ENCODE assay signal across 8 cellular contexts in genomic region chr22:35430897-35431322, GRCh38. TPM values are rescaled to one million over a fixed set of nuclear protein-coding genes. Genes with fewer than 3 reads are reported as not detected.
DNase-seq lines count a peak whose midpoint lies in the region; ATAC-seq and TF ChIP-seq lines count a peak whose summit lies in the region.

No MANE protein-coding gene starts in this region.

- peaks cover 54% of the 10 kb centered on the region for H3K36me3 Mint-ChIP-seq in Caco-2 (ENCODE audit: insufficient read depth, unreplicated experiment)
- H3K36me3 Mint-ChIP-seq in activated naive CD8-positive, alpha-beta T cell treated with anti-CD3 and anti-CD28 coated beads, Interleukin-2, amount 50 U/mL, for 24 hours (ENCODE audit: low read depth), result peaks cover 50% of the 10 kb centered on the region

- POLR2A ChIA-PET in Caco-2 (lab: Charles Lee), result no interaction called here

- TF ChIP-seq EP300 in Ishikawa (IDR thresholded peaks at IDR 0.05; ENCODE audit: borderline replicate concordance), result no peak

- CTCF ChIA-PET in Caco-2 (lab: Charles Lee), result interaction anchor here (0.6 to 1.6 kb wide), 8 partner anchors 11 to 407 kb away, joined by 3 to 14 read pairs (median 4); no protein-coding TSS in a partner anchor

- H3K4me1 ChIP-seq in Caco-2 (no peaks in the 10 kb centered on the region), tibial artery (peaks cover 0 to 6% (median 2%) of the 10 kb centered on the region in 4 donors)

- H3K4me3 Mint-ChIP-seq in Caco-2 (ENCODE audit: unreplicated experiment), result no peak overlapping the region
- no peak overlapping the region for H3K4me3 Mint-ChIP-seq in activated naive CD8-positive, alpha-beta T cell treated with anti-CD3 and anti-CD28 coated beads, Interleukin-2, amount 50 U/mL, for 24 hours

- H3K4me3 ChIP-seq in Caco-2 (ENCODE audit: low read depth, low read length) (no peak overlapping the region), tibial artery (no peak overlapping the region)

- H3K4me1 Mint-ChIP-seq in Caco-2 (ENCODE audit: low read depth, unreplicated experiment), result no peaks in the 10 kb centered on the region
- no peaks in the 10 kb centered on the region for H3K4me1 Mint-ChIP-seq in activated naive CD8-positive, alpha-beta T cell treated with anti-CD3 and anti-CD28 coated beads, Interleukin-2, amount 50 U/mL, for 24 hours

- H3K36me3 ChIP-seq in Caco-2 (ENCODE audit: control insufficient read depth, insufficient read depth, low read length), result peaks cover 3% of the 10 kb centered on the region
- peaks cover 9 to 23% (median 10%) of the 10 kb centered on the region in 3 donors for H3K36me3 ChIP-seq in tibial artery

- BruUV-seq in Caco-2 (replicated peaks; lab: Mats Ljungman, UMichigan), result no TSS peak

- peak; percentile 50 for ATAC-seq in activated naive CD8-positive, alpha-beta T cell treated with anti-CD3 and anti-CD28 coated beads, Interleukin-2, amount 50 U/mL, for 24 hours
- ATAC-seq in Right ventricle myocardium superior (ENCODE audit: poor library complexity) (peak; percentile 98), HG02938 (IDR thresholded peaks at IDR 0.05; ENCODE audit: unreplicated experiment) (no peak)

- no peak overlapping the region for H3K27ac Mint-ChIP-seq in Caco-2 (ENCODE audit: unreplicated experiment)
- H3K27ac Mint-ChIP-seq in activated naive CD8-positive, alpha-beta T cell treated with anti-CD3 and anti-CD28 coated beads, Interleukin-2, amount 50 U/mL, for 24 hours, result no peak overlapping the region

- H3K9me3 ChIP-seq in Caco-2 (no peaks in the 10 kb centered on the region), tibial artery (peaks cover 0 to 12% (median 8%) of the 10 kb centered on the region in 3 donors)

- no peaks in the 10 kb centered on the region for H3K27me3 Mint-ChIP-seq in Caco-2 (ENCODE audit: insufficient read depth, unreplicated experiment)
- no peaks in the 10 kb centered on the region for H3K27me3 Mint-ChIP-seq in activated naive CD8-positive, alpha-beta T cell treated with anti-CD3 and anti-CD28 coated beads, Interleukin-2, amount 50 U/mL, for 24 hours

- intact Hi-C loops in Caco-2 (cut with micrococcal nuclease; ENCODE audit: unreplicated experiment) (loop anchor here (1.0 to 5.0 kb wide), 2 partner anchors 79 to 152 kb away; no protein-coding TSS in a partner anchor), Right ventricle myocardium superior (cut with DNase I) (loop anchor here (2.0 to 5.0 kb wide), 3 partner anchors 154 to 491 kb away; no protein-coding TSS in a partner anchor), posterior cingulate gyrus (cut with DNase I) (loop anchor here (1.0 to 5.0 kb wide), 4 partner anchors 79 to 192 kb away; no protein-coding TSS in a partner anchor), tibial artery (cut with DNase I; ENCODE audit: low total_unique reads) (loop anchor here (2.0 to 5.0 kb wide), 3 partner anchors 152 to 691 kb away; no protein-coding TSS in a partner anchor)

- no peaks in the 10 kb centered on the region for H3K27me3 ChIP-seq in Caco-2 (replicated peaks; ENCODE audit: control insufficient read depth, insufficient read depth, low read length)
- H3K27me3 ChIP-seq in tibial artery, result no peaks in the 10 kb centered on the region

- no peak overlapping the region for H3K27ac ChIP-seq in tibial artery

- no peaks in the 10 kb centered on the region for H3K9me3 Mint-ChIP-seq in Caco-2 (ENCODE audit: unreplicated experiment)
- no peaks in the 10 kb centered on the region for H3K9me3 Mint-ChIP-seq in activated naive CD8-positive, alpha-beta T cell treated with anti-CD3 and anti-CD28 coated beads, Interleukin-2, amount 50 U/mL, for 24 hours

- peak; percentile 73 to 91 for DNase-seq in Caco-2
- DNase-seq in SKM-1 treated with dmso at 0.1 percent for 144 hours (lab: John Stamatoyannopoulos, UW; ENCODE audit: unreplicated experiment), result peak; percentile 55
- DNase-seq in activated naive CD8-positive, alpha-beta T cell treated with anti-CD3 and anti-CD28 coated beads, Interleukin-2, amount 50 U/mL, for 24 hours, result peak; percentile 76
- DNase-seq in Right ventricle myocardium superior, result peak; percentile 91
- DNase-seq in posterior cingulate gyrus, result peak; percentile 72 to 98 (median 88)
- DNase-seq in tibial artery, result peak; percentile 80 to 91

- TF ChIP-seq CTCF in Caco-2 (IDR thresholded peaks at IDR 0.05; ENCODE audit: insufficient read depth in 1 of 2, low read depth in 1 of 2, low read length in 1 of 2, severe bottlenecking in 1 of 2, unreplicated experiment in 1 of 2), result peak; percentile 86 to 91
- TF ChIP-seq CTCF in tibial artery (IDR thresholded peaks at IDR 0.05), result peak; percentile 98 to 99

- peak; percentile 92 for TF ChIP-seq RAD21 in Ishikawa (IDR thresholded peaks at IDR 0.05; ENCODE audit: low read depth)

TF ChIP-seq in Ishikawa, 13 proteins besides CTCF, POLR2A, EP300 and RAD21:
- no peak for TF ChIP-seq USF1 (IDR thresholded peaks at IDR 0.05)
- TF ChIP-seq, protein P1, sequence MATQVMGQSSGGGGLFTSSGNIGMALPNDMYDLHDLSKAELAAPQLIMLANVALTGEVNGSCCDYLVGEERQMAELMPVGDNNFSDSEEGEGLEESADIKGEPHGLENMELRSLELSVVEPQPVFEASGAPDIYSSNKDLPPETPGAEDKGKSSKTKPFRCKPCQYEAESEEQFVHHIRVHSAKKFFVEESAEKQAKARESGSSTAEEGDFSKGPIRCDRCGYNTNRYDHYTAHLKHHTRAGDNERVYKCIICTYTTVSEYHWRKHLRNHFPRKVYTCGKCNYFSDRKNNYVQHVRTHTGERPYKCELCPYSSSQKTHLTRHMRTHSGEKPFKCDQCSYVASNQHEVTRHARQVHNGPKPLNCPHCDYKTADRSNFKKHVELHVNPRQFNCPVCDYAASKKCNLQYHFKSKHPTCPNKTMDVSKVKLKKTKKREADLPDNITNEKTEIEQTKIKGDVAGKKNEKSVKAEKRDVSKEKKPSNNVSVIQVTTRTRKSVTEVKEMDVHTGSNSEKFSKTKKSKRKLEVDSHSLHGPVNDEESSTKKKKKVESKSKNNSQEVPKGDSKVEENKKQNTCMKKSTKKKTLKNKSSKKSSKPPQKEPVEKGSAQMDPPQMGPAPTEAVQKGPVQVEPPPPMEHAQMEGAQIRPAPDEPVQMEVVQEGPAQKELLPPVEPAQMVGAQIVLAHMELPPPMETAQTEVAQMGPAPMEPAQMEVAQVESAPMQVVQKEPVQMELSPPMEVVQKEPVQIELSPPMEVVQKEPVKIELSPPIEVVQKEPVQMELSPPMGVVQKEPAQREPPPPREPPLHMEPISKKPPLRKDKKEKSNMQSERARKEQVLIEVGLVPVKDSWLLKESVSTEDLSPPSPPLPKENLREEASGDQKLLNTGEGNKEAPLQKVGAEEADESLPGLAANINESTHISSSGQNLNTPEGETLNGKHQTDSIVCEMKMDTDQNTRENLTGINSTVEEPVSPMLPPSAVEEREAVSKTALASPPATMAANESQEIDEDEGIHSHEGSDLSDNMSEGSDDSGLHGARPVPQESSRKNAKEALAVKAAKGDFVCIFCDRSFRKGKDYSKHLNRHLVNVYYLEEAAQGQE (IDR thresholded peaks at IDR 0.05; ENCODE audit: low read depth), result no peak
- no peak for TF ChIP-seq ZBTB7A (IDR thresholded peaks at IDR 0.05; ENCODE audit: low read depth)
- TF ChIP-seq YY1 (IDR thresholded peaks at IDR 0.05; ENCODE audit: low read depth), result no peak
- TF ChIP-seq, protein P2, sequence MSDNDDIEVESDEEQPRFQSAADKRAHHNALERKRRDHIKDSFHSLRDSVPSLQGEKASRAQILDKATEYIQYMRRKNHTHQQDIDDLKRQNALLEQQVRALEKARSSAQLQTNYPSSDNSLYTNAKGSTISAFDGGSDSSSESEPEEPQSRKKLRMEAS (IDR thresholded peaks at IDR 0.05), result no peak
- TF ChIP-seq CREB1 (IDR thresholded peaks at IDR 0.05; ENCODE audit: low read depth), result no peak
- no peak for TF ChIP-seq TAF1 (IDR thresholded peaks at IDR 0.05; ENCODE audit: low read depth)
- TF ChIP-seq EGR1 (IDR thresholded peaks at IDR 0.05), result no peak
- no peak for TF ChIP-seq CEBPB (IDR thresholded peaks at IDR 0.05)
- TF ChIP-seq NFIC (IDR thresholded peaks at IDR 0.05), result no peak
- no peak for TF ChIP-seq TCF12 (IDR thresholded peaks at IDR 0.05; ENCODE audit: low read depth)
- TF ChIP-seq FOXM1 (IDR thresholded peaks at IDR 0.05; ENCODE audit: borderline replicate concordance, low read depth), result no peak
- TF ChIP-seq TEAD4 (IDR thresholded peaks at IDR 0.05), result no peak

RNA-seq across cellular contexts. Expression of gene MCM5, which starts 31.0 kb away (rescaled TPM):
- total RNA-seq in Caco-2 (2022) (99.6 and 107 TPM in 2 replicates), Right ventricle myocardium superior (10.2 TPM)

RNA-seq across cellular contexts. Expression of gene HMOX1, which starts 50.0 kb away (rescaled TPM):
- 68.3 and 93.0 TPM in 2 replicates for total RNA-seq in Caco-2 (2022)
- total RNA-seq in Right ventricle myocardium superior, result 4.8 TPM

Comparison
In these comparisons a context has a peak if more than half of its experiments do, and no peak if none do; other contexts are left out.
1. RNA of gene HMOX1, which starts 50.0 kb away (total RNA-seq): 68.3 to 93.0 TPM in Caco-2; 4.8 TPM in Right ventricle myocardium superior (single experiment); every median in the first group is over 10 times any median in the second.
2. Peak in every context shown above with its lines, with median percentiles within 50 percentile points of each other: DNase-seq.